12 cellular contexts compared by ENCODE assay signal in genomic region chr9:126334626-126335621, GRCh38. TPM values are rescaled to one million over a fixed set of nuclear protein-coding genes. Genes with fewer than 3 reads are reported as not detected.
DNase-seq lines count a peak whose midpoint lies in the region; ATAC-seq and TF ChIP-seq lines count a peak whose summit lies in the region.
"Had no signal": no experiment of that assay in that cellular context is flagged by ENCODE, and none has a peak within 500 bp of the region (broad histone marks: within the 10 kb centered on the region; RNA-seq: fewer than 3 reads in every experiment).

No MANE protein-coding gene starts in this region.

- TF ChIP-seq POLR2A in thyroid gland (IDR thresholded peaks at IDR 0.05) (no peak), vagina (IDR thresholded peaks at IDR 0.05) (no peak), uterus (IDR thresholded peaks at IDR 0.05) (no peak)

- H3K4me1 Mint-ChIP-seq in Calu3 (ENCODE audit: low read depth, unreplicated experiment): no peaks in the 10 kb centered on the region

- H3K9me3 ChIP-seq in right cardiac atrium (ENCODE audit: control insufficient read depth, low read length) (no peaks in the 10 kb centered on the region), thyroid gland (no peaks in the 10 kb centered on the region), vagina (no peaks in the 10 kb centered on the region), uterus (no peaks in the 10 kb centered on the region)
- H3K9me3 ChIP-seq: prostate gland had no signal

- peak; percentile 60 to 79 for ATAC-seq in right cardiac atrium

- intact Hi-C loops in Calu3 (cut with micrococcal nuclease; ENCODE audit: unreplicated experiment) (no loop called here), right cardiac atrium (cut with DNase I) (no loop called here), thyroid gland (cut with DNase I) (no loop called here), vagina (cut with DNase I) (loop anchor here (10.0 kb wide), 1 partner anchor 150 kb away; no protein-coding TSS in a partner anchor), uterus (cut with DNase I; ENCODE audit: low total_unique reads) (no loop called here)

- DNase-seq in Calu3 (peak; percentile 7), cardiac fibroblast (ENCODE audit: low read depth in 2 of 2) (peak; percentile 21 to 51), right cardiac atrium (no peak), renal cortical epithelial cell (ENCODE audit: low read depth) (peak; percentile 17), thyroid gland (no peak), mesenteric fat pad (ENCODE audit: low spot score) (no peak), vagina (ENCODE audit: extremely low spot score in 2 of 2) (no peak), uterus (no peak)
- DNase-seq: activated CD4-positive, alpha-beta T cell treated with anti-CD3 and anti-CD28 coated beads for 4 hours; endodermal cell; NCI-H526 treated with DMSO at 0.1 percent for 48 hours had no signal

- CTCF ChIA-PET in Calu3 (lab: Charles Lee): interaction anchor here (0.6 kb wide), 1 partner anchor 156 kb away, joined by 3 read pairs; no protein-coding TSS in a partner anchor

- H3K27me3 Mint-ChIP-seq in Calu3 (ENCODE audit: unreplicated experiment): no peaks in the 10 kb centered on the region

- H3K4me3 ChIP-seq in cardiac fibroblast (replicated peaks in 1 of 2; ENCODE audit: low read depth in 2 of 2, low read length in 2 of 2) (no peak overlapping the region), right cardiac atrium (ENCODE audit: low read length) (no peak overlapping the region), thyroid gland (replicated peaks in 1 of 3) (no peak overlapping the region), vagina (no peak overlapping the region), uterus (no peak overlapping the region)
- H3K4me3 ChIP-seq: prostate gland had no signal

- no peak overlapping the region for H3K27ac Mint-ChIP-seq in Calu3 (ENCODE audit: unreplicated experiment)
- H3K27ac Mint-ChIP-seq: endodermal cell had no signal

- no peaks in the 10 kb centered on the region for H3K36me3 Mint-ChIP-seq in Calu3 (ENCODE audit: insufficient read depth, unreplicated experiment)

- H3K36me3 ChIP-seq in thyroid gland: no peaks in the 10 kb centered on the region
- no peaks in the 10 kb centered on the region for H3K36me3 ChIP-seq in vagina
- no peaks in the 10 kb centered on the region for H3K36me3 ChIP-seq in uterus
- H3K36me3 ChIP-seq: prostate gland had no signal

- H3K27ac ChIP-seq in right cardiac atrium (ENCODE audit: low read length) (peak overlapping the region; percentile 54), thyroid gland (peak overlapping the region in 1 of 3 donors; percentile 1), vagina (no peak overlapping the region), uterus (peak overlapping the region in 1 of 2 donors; percentile 17)
- H3K27ac ChIP-seq: prostate gland had no signal

- H3K9me3 Mint-ChIP-seq in Calu3 (ENCODE audit: low read depth, unreplicated experiment): no peaks in the 10 kb centered on the region
- H3K9me3 Mint-ChIP-seq: endodermal cell had no signal

- BruUV-seq in Calu3 (replicated peaks; lab: Mats Ljungman, UMichigan): no TSS peak

- H3K4me3 Mint-ChIP-seq in Calu3 (ENCODE audit: low read depth, unreplicated experiment): no peak overlapping the region
- H3K4me3 Mint-ChIP-seq: endodermal cell had no signal

- TF ChIP-seq CTCF in Calu3 (IDR thresholded peaks at IDR 0.05; ENCODE audit: unreplicated experiment) (no peak), cardiac fibroblast (IDR thresholded peaks at IDR 0.05; ENCODE audit: low read depth, low read length) (no peak), thyroid gland (IDR thresholded peaks at IDR 0.05) (no peak), vagina (IDR thresholded peaks at IDR 0.05) (no peak), uterus (IDR thresholded peaks at IDR 0.05) (no peak)

- WGBS in right cardiac atrium: 43% methylated on average over 8 of the region's 8 CpGs
- 42 to 45% methylated on average over 8 of the region's 8 CpGs for WGBS in thyroid gland, 2 donors

- H3K27me3 ChIP-seq in right cardiac atrium (ENCODE audit: control insufficient read depth, insufficient read depth) (no peaks in the 10 kb centered on the region), thyroid gland (no peaks in the 10 kb centered on the region), vagina (no peaks in the 10 kb centered on the region), uterus (no peaks in the 10 kb centered on the region)

- H3K4me1 ChIP-seq in right cardiac atrium (ENCODE audit: control insufficient read depth, insufficient read depth, low read length) (peaks cover 15% of the 10 kb centered on the region), thyroid gland (peaks cover 12 to 18% of the 10 kb centered on the region in 2 donors), vagina (peaks cover 47% of the 10 kb centered on the region), uterus (no peaks in the 10 kb centered on the region)

RNA-seq across cellular contexts. Expression of gene MVB12B, which starts 8.3 kb away (rescaled TPM):
- total RNA-seq in Calu3 (2022) (4.1 and 4.5 TPM in 2 replicates), right cardiac atrium (10 to 100 TPM; 11.8 to 12.8 (median 12.1) TPM), renal cortical epithelial cell (1.0 and 5.3 TPM in 2 replicates), thyroid gland (10 to 100 TPM; 13.4 to 19.3 (median 15.5) TPM), mesenteric fat pad (22.2 TPM), vagina (16.5 TPM), uterus (10 to 100 TPM in 3 of 4 donors, 1 to 10 TPM in 1; 2.1 to 39.2 (median 22.2) TPM)
- polyA plus RNA-seq in right cardiac atrium: 5.8 TPM

Comparison
In these comparisons a context has a peak if more than half of its experiments do, and no peak if none do; other contexts are left out.
1. DNase-seq: peak in Calu3 (single experiment), cardiac fibroblast (2 of 2) and renal cortical epithelial cell (single experiment); none in right cardiac atrium (0 of 3), thyroid gland (0 of 2), mesenteric fat pad (single experiment), vagina (0 of 2) and uterus (0 of 2).